29 cellular contexts compared by ENCODE assay signal in genomic region chr18:58549814-58550339, GRCh38.
A peak's percentile ranks its signal among the peaks of the same experiment; 100 is the strongest.
DNase-seq lines count a peak whose midpoint lies in the region; ATAC-seq, FAIRE-seq and TF ChIP-seq lines count a peak whose summit lies in the region.
"Had no signal": no experiment of that assay in that cellular context is flagged by ENCODE, and none has a peak within 500 bp of the region (broad histone marks: within the 10 kb centered on the region; RNA-seq: fewer than 3 reads in every experiment).

No MANE protein-coding gene starts in this region.

- peaks cover 6% of the 10 kb centered on the region for H3K36me3 Mint-ChIP-seq in stimulated activated memory B cell treated with anti-CD40 and anti-IgM and Interleukin-4, amounts not matched to agents 10 μg/mL and 1 μg/mL and 100 μg/mL, for 72 hours
- H3K36me3 Mint-ChIP-seq: mesothelial cell of epicardium had no signal

- H3K9me3 Mint-ChIP-seq in stimulated activated memory B cell treated with anti-CD40 and anti-IgM and Interleukin-4, amounts not matched to agents 10 μg/mL and 1 μg/mL and 100 μg/mL, for 72 hours = peaks cover 13% of the 10 kb centered on the region
- H3K9me3 Mint-ChIP-seq: IgD-negative memory B cell, mesothelial cell of epicardium had no signal

- H3K36me3 ChIP-seq in left lung = no peaks in the 10 kb centered on the region
- H3K36me3 ChIP-seq: tibial artery had no signal

- no peak for TF ChIP-seq CTCF in left lung (IDR thresholded peaks at IDR 0.05)

- H3K27me3 ChIP-seq in left lung = no peaks in the 10 kb centered on the region
- H3K27me3 ChIP-seq: MG63, tibial artery had no signal

- no peaks in the 10 kb centered on the region for H3K27me3 Mint-ChIP-seq in stimulated activated memory B cell treated with anti-CD40 and anti-IgM and Interleukin-4, amounts not matched to agents 10 μg/mL and 1 μg/mL and 100 μg/mL, for 72 hours
- H3K27me3 Mint-ChIP-seq: B cell had no signal

- H3K4me3 ChIP-seq in left lung = no peak overlapping the region
- H3K4me3 ChIP-seq: MG63, skin epidermis, tibial artery had no signal

- DNase-seq in NCI-H748 (lab: John Stamatoyannopoulos, UW; ENCODE audit: unreplicated experiment) (peak; percentile 24), NCI-H748 treated with DMSO at 0.1 percent for 48 hours (lab: John Stamatoyannopoulos, UW) (no peak), NCI-H2196 (lab: John Stamatoyannopoulos, UW; ENCODE audit: unreplicated experiment) (peak; percentile 32), left lung (no peak), frontal cortex (ENCODE audit: low spot score in 2 of 2) (no peak), activated T-cell treated with anti-CD3 and anti-CD28 coated beads for 4 hours (no peak), medulla oblongata (ENCODE audit: extremely low spot score) (no peak)
- DNase-seq: activated CD4-positive, alpha-beta T cell treated with anti-CD3 and anti-CD28 coated beads for 48 hours; activated CD8-positive, alpha-beta memory T cell treated with anti-CD3 and anti-CD28 coated beads, Interleukin-2, amount 50 U/mL, for 48 hours; activated effector memory CD4-positive, alpha-beta T cell treated with anti-CD3 and anti-CD28 coated beads, Interleukin-2, amount 50 U/mL, for 16 hours; dermis blood vessel endothelial cell; MG63; NCI-H1436 treated with DMSO at 0.1 percent for 48 hours; NCI-H2171 treated with DMSO at 0.1 percent for 48 hours; NCI-H774; SHP77 treated with DMSO at 0.1 percent for 48 hours; stimulated activated CD4-positive, alpha-beta T cell treated with anti-CD3 and anti-CD28 coated beads, Interleukin-2, amount 100 ng/mL, for 24 hours; stimulated activated naive CD4-positive, alpha-beta T cell; tibial artery had no signal

- peak overlapping the region; percentile 84 for H3K27ac Mint-ChIP-seq in stimulated activated memory B cell treated with anti-CD40 and anti-IgM and Interleukin-4, amounts not matched to agents 10 μg/mL and 1 μg/mL and 100 μg/mL, for 72 hours
- H3K27ac Mint-ChIP-seq: B cell, IgD-negative memory B cell, mesothelial cell of epicardium, progenitor cell of endocrine pancreas had no signal

- ATAC-seq in left lung = peak; percentile 91
- no peak for ATAC-seq in stimulated activated memory B cell treated with anti-CD40 and anti-IgM and Interleukin-4, amounts not matched to agents 10 μg/mL and 1 μg/mL and 100 μg/mL, for 72 hours

- peaks cover 76% of the 10 kb centered on the region for H3K4me1 Mint-ChIP-seq in stimulated activated memory B cell treated with anti-CD40 and anti-IgM and Interleukin-4, amounts not matched to agents 10 μg/mL and 1 μg/mL and 100 μg/mL, for 72 hours
- H3K4me1 Mint-ChIP-seq: neural crest cell had no signal

- H3K9me3 ChIP-seq in left lung = no peaks in the 10 kb centered on the region
- H3K9me3 ChIP-seq: MG63, tibial artery had no signal

- intact Hi-C loops in left lung (cut with DNase I) = no loop called here

- no peak overlapping the region for H3K4me3 Mint-ChIP-seq in stimulated activated memory B cell treated with anti-CD40 and anti-IgM and Interleukin-4, amounts not matched to agents 10 μg/mL and 1 μg/mL and 100 μg/mL, for 72 hours
- H3K4me3 Mint-ChIP-seq: B cell, IgD-negative memory B cell, mesothelial cell of epicardium, neural crest cell had no signal

- no peak overlapping the region for H3K27ac ChIP-seq in left lung
- H3K27ac ChIP-seq: tibial artery had no signal

- no peak for FAIRE-seq in frontal cortex (lab: Jason Lieb, UNC)
- FAIRE-seq: endothelial cell of umbilical vein, islet of Langerhans, TTC549 had no signal

- H3K4me1 ChIP-seq in left lung = no peaks in the 10 kb centered on the region

Comparison
In these comparisons a context has a peak if more than half of its experiments do, and no peak if none do; other contexts are left out.
1. DNase-seq: peak in NCI-H748 (single experiment) and NCI-H2196 (single experiment); none in NCI-H748 treated with DMSO at 0.1 percent for 48 hours (single experiment), left lung (0 of 2), frontal cortex (0 of 2), activated T-cell treated with anti-CD3 and anti-CD28 coated beads for 4 hours (single experiment) and medulla oblongata (single experiment).